Comparison of ENCODE assay signal across 13 cellular contexts in genomic region chr12:69476276-69477017, GRCh38. TPM values are rescaled to one million over a fixed set of nuclear protein-coding genes. Genes with fewer than 3 reads are reported as not detected.
DNase-seq lines count a peak whose midpoint lies in the region; ATAC-seq, FAIRE-seq and TF ChIP-seq lines count a peak whose summit lies in the region.
"Had no signal": no experiment of that assay in that cellular context is flagged by ENCODE, and none has a peak within 500 bp of the region (broad histone marks: within the 10 kb centered on the region; RNA-seq: fewer than 3 reads in every experiment).

No MANE protein-coding gene starts in this region.

- H3F3A ChIP-seq in smooth muscle cell (ENCODE audit: low read depth) = peaks cover 6% of the 10 kb centered on the region

- no peak overlapping the region for H2AFZ ChIP-seq in smooth muscle cell (ENCODE audit: low read depth)

- no peak overlapping the region for H3K27ac Mint-ChIP-seq in activated CD4-positive, alpha-beta memory T cell treated with anti-CD3 and anti-CD28 coated beads for 36 hours
- H3K27ac Mint-ChIP-seq: activated T-cell treated with anti-CD3 and anti-CD28 coated beads, Interleukin-2, amount 50 U/mL, for 24 hours; T-helper 2 cell treated with Interferon-gamma antibody and Interleukin-4, amounts not matched to agents 5 μg/mL and 100 μg/mL, for 36 hours had no signal

- H3K4me3 Mint-ChIP-seq in activated CD4-positive, alpha-beta memory T cell treated with anti-CD3 and anti-CD28 coated beads for 36 hours = no peak overlapping the region
- H3K4me3 Mint-ChIP-seq: activated T-cell treated with anti-CD3 and anti-CD28 coated beads, Interleukin-2, amount 50 U/mL, for 24 hours; T-helper 2 cell treated with Interferon-gamma antibody and Interleukin-4, amounts not matched to agents 5 μg/mL and 100 μg/mL, for 36 hours had no signal

- H3K4me1 ChIP-seq in HUES48 (ENCODE audit: control insufficient read depth, insufficient read depth, low read length) (peaks cover 37% of the 10 kb centered on the region), kidney (ENCODE audit: control insufficient read depth in 1 of 2, insufficient read depth in 1 of 2, low read depth in 1 of 2, low read length in 2 of 2) (peaks cover 12 to 24% of the 10 kb centered on the region in 2 donors), smooth muscle cell (ENCODE audit: low read depth) (peaks cover 51% of the 10 kb centered on the region)

- peaks cover 100% of the 10 kb centered on the region for H3K79me2 ChIP-seq in smooth muscle cell (ENCODE audit: low read depth)

- intact Hi-C loops in kidney (cut with DNase I) = no loop called here
- intact Hi-C loops in activated CD4-positive, alpha-beta memory T cell treated with anti-CD3 and anti-CD28 coated beads for 36 hours (cut with micrococcal nuclease) = no loop called here

- H3K36me3 ChIP-seq in HUES48 (ENCODE audit: control insufficient read depth, insufficient read depth, low read length) (no peaks in the 10 kb centered on the region), kidney (ENCODE audit: control insufficient read depth in 1 of 2, insufficient read depth in 2 of 2, low read length in 2 of 2) (no peaks in the 10 kb centered on the region), smooth muscle cell (ENCODE audit: low read depth) (no peaks in the 10 kb centered on the region)

- H3K36me3 Mint-ChIP-seq in activated CD4-positive, alpha-beta memory T cell treated with anti-CD3 and anti-CD28 coated beads for 36 hours = peaks cover 3% of the 10 kb centered on the region

- H3K9me3 ChIP-seq in HUES48 (ENCODE audit: control insufficient read depth, insufficient read depth, low read length) (no peaks in the 10 kb centered on the region), kidney (ENCODE audit: control insufficient read depth in 1 of 2, low read length in 2 of 2) (no peaks in the 10 kb centered on the region), smooth muscle cell (replicated peaks; ENCODE audit: low read depth) (no peaks in the 10 kb centered on the region)

- peak overlapping the region; percentile 94 for H3K4me2 ChIP-seq in smooth muscle cell

- no peak for TF ChIP-seq CTCF in kidney (IDR thresholded peaks at IDR 0.05; ENCODE audit: borderline replicate concordance, extremely low read depth, insufficient read depth)
- TF ChIP-seq CTCF in smooth muscle cell (IDR thresholded peaks at IDR 0.05; ENCODE audit: borderline replicate concordance, insufficient read depth, poor library complexity, severe bottlenecking) = no peak

- peaks cover 53% of the 10 kb centered on the region for H3K4me1 Mint-ChIP-seq in activated CD4-positive, alpha-beta memory T cell treated with anti-CD3 and anti-CD28 coated beads for 36 hours (ENCODE audit: low read depth)

- no peak overlapping the region for H3K4me3 ChIP-seq in HUES48 (ENCODE audit: low read depth, low read length)
- peak overlapping the region in 1 of 2 donors; percentile 20 for H3K4me3 ChIP-seq in kidney (ENCODE audit: low read length in 2 of 2)
- H3K4me3 ChIP-seq in smooth muscle cell = no peak overlapping the region

- FAIRE-seq in kidney (lab: Jason Lieb, UNC) = no peak
- FAIRE-seq: keratinocyte had no signal

- no peaks in the 10 kb centered on the region for H3K27me3 Mint-ChIP-seq in activated CD4-positive, alpha-beta memory T cell treated with anti-CD3 and anti-CD28 coated beads for 36 hours
- H3K27me3 Mint-ChIP-seq: activated T-cell treated with anti-CD3 and anti-CD28 coated beads, Interleukin-2, amount 50 U/mL, for 24 hours had no signal

- H3K27ac ChIP-seq in HUES48 (ENCODE audit: low read depth, low read length) (peak overlapping the region; percentile 48), kidney (ENCODE audit: low read depth in 2 of 2, low read length in 2 of 2) (peak overlapping the region; percentile 5 to 67), smooth muscle cell (ENCODE audit: low read depth) (peak overlapping the region; percentile 98)

- H3K27me3 ChIP-seq in HUES48 (ENCODE audit: control insufficient read depth, insufficient read depth, low read length) (no peaks in the 10 kb centered on the region), smooth muscle cell (ENCODE audit: low read depth) (no peaks in the 10 kb centered on the region)

- 66% methylated on average over 6 of the region's 6 CpGs for WGBS in smooth muscle cell (ENCODE audit: low lambda C conversion rate)

- CTCF ChIA-PET in activated CD4-positive, alpha-beta memory T cell treated with anti-CD3 and anti-CD28 coated beads for 36 hours (lab: Charles Lee) = no interaction called here

- H3K9ac ChIP-seq in HUES48 (ENCODE audit: low read depth, low read length) (no peak overlapping the region), kidney (ENCODE audit: low read length in 2 of 2) (peak overlapping the region in 1 of 2 donors; percentile 13), smooth muscle cell (ENCODE audit: low read depth) (no peak overlapping the region)

- ATAC-seq in HG03571 (IDR thresholded peaks at IDR 0.05; ENCODE audit: unreplicated experiment) (no peak), HG02763 (IDR thresholded peaks at IDR 0.05; ENCODE audit: unreplicated experiment) (no peak)
- ATAC-seq: HCT116 had no signal

- H4K20me1 ChIP-seq in smooth muscle cell (ENCODE audit: low read depth) = peaks cover 98% of the 10 kb centered on the region

- H3K9me3 Mint-ChIP-seq in activated CD4-positive, alpha-beta memory T cell treated with anti-CD3 and anti-CD28 coated beads for 36 hours = no peaks in the 10 kb centered on the region
- H3K9me3 Mint-ChIP-seq: activated T-cell treated with anti-CD3 and anti-CD28 coated beads, Interleukin-2, amount 50 U/mL, for 24 hours; T-helper 2 cell treated with Interferon-gamma antibody and Interleukin-4, amounts not matched to agents 5 μg/mL and 100 μg/mL, for 36 hours had no signal

- POLR2A ChIA-PET in activated CD4-positive, alpha-beta memory T cell treated with anti-CD3 and anti-CD28 coated beads for 36 hours (lab: Charles Lee) = no interaction called here

- DNase-seq in astrocyte of the hippocampus (ENCODE audit: low read depth, low spot score) (peak; percentile 4), kidney (no peak), smooth muscle cell (lab: John Stamatoyannopoulos, UW; ENCODE audit: unreplicated experiment) (no peak)
- DNase-seq in activated CD4-positive, alpha-beta memory T cell treated with anti-CD3 and anti-CD28 coated beads for 36 hours = no peak
- DNase-seq in effector CD4-positive, alpha-beta T cell = no peak
- DNase-seq: activated T-cell treated with anti-CD3 and anti-CD28 coated beads, Interleukin-2, amount 50 U/mL, for 24 hours; DMS153 had no signal

RNA-seq across cellular contexts. Expression of gene FRS2, which starts 6.3 kb away (rescaled TPM):
- total RNA-seq in kidney (31.4 TPM), smooth muscle cell (90.2 and 169 TPM in 2 replicates)
- polyA plus RNA-seq in kidney (ENCODE audit: insufficient read depth, low read depth, low replicate concordance) (4.6 TPM), smooth muscle cell (21.6 and 23.8 TPM in 2 replicates)
- total RNA-seq in activated CD4-positive, alpha-beta memory T cell treated with anti-CD3 and anti-CD28 coated beads for 36 hours = 1 to 10 TPM; 8.6 to 9.5 TPM

Comparison
In these comparisons a context has a peak if more than half of its experiments do, and no peak if none do; other contexts are left out.
1. H3K27ac ChIP-seq: peak in every context shown above with its lines; median percentile 98 in smooth muscle cell; 48 in HUES48; 36 in kidney.